11 cellular contexts compared by ENCODE assay signal in the genomic region with DNA sequence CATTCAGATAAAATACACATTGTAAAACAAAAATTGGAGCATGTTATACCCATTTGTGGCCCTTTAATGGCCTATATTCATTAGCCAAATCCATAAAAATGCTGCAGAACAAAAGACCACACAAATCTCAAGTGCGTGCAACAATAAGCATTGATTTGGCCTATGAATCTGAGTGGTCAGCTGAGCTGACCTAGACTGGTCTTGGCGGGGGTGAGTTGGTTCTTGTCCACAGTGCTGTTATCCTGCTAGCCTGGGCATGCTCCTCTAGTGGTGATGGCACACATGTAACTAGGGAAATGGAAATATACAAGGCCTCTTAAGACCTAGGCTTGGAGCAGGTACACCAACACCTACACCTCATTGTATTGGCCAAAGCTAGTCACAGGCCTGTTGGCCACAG.
"Had no signal": no experiment of that assay in that cellular context is flagged by ENCODE, and none has a peak within 500 bp of the region (broad histone marks: within the 10 kb centered on the region; RNA-seq: fewer than 3 reads in every experiment).

No MANE protein-coding gene starts in this region.

- DNase-seq: activated CD4-positive, alpha-beta memory T cell treated with anti-CD3 and anti-CD28 coated beads for 36 hours; activated effector memory CD4-positive, alpha-beta T cell treated with anti-CD3 and anti-CD28 coated beads, Interleukin-2, amount 50 U/mL, for 16 hours; activated T-cell treated with anti-CD3 and anti-CD28 coated beads, Interleukin-2, amount 50 U/mL, for 4 hours; aorta; colonic mucosa; effector CD8-positive, alpha-beta T cell; left cardiac atrium; stimulated activated CD4-positive, alpha-beta T cell treated with anti-CD3 and anti-CD28 coated beads, Interleukin-4, amount 100 ng/mL, for 1 hour; stimulated activated CD8-positive, alpha-beta memory T cell treated with anti-CD3 and anti-CD28 coated beads, Interleukin-4, amount 100 ng/mL, for 48 hours had no signal

- H3K4me3 ChIP-seq: colonic mucosa, gastroesophageal sphincter, lung had no signal

- H3K27ac ChIP-seq: colonic mucosa, gastroesophageal sphincter had no signal

- H3K27me3 ChIP-seq: colonic mucosa, gastroesophageal sphincter had no signal
